7 cellular contexts compared by ENCODE assay signal in the genomic region with DNA sequence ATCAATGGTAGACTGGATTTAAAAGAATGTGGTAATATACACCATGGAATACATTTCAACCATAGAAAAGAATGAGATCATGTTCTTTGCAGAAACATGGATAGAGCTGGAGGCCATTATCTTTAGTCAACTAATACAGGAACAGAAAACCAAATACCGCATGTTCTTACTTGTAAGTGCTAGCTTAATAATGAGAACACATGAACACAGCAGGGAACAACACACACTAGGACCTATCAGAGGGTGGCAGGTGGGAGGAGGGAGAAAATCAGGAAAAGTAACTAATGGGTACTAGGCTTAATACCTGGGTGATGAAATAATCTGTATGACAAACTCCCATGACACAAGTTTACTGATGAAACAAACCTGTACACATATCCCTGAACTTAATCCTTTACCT.
"Had no signal": no experiment of that assay in that cellular context is flagged by ENCODE, and none has a peak within 500 bp of the region (broad histone marks: within the 10 kb centered on the region; RNA-seq: fewer than 3 reads in every experiment).

No MANE protein-coding gene starts in this region.

- DNase-seq: GDM1, GF-D8 had no signal

- H3K4me3 ChIP-seq: GM12878 had no signal

- FAIRE-seq: GM12878, GM12891, GM12892, GM18507, GM19239 had no signal

- ATAC-seq: GM12878 had no signal
